Comparison of ENCODE assay signal across 9 cellular contexts in genomic region chr14:61439779-61440418, GRCh38.
A peak's percentile ranks its signal among the peaks of the same experiment; 100 is the strongest.
DNase-seq lines count a peak whose midpoint lies in the region; ATAC-seq and TF ChIP-seq lines count a peak whose summit lies in the region.
"Had no signal": no experiment of that assay in that cellular context is flagged by ENCODE, and none has a peak within 500 bp of the region (broad histone marks: within the 10 kb centered on the region; RNA-seq: fewer than 3 reads in every experiment).

No MANE protein-coding gene starts in this region.

- H2AFZ ChIP-seq in hepatocyte = peak overlapping the region; percentile 6

- no peaks in the 10 kb centered on the region for H4K20me1 ChIP-seq in hepatocyte (ENCODE audit: insufficient read depth, poor library complexity, severe bottlenecking)

- H3K27me3 ChIP-seq in hepatocyte = no peaks in the 10 kb centered on the region
- H3K27me3 ChIP-seq in thymus (ENCODE audit: control insufficient read depth, insufficient read depth) = no peaks in the 10 kb centered on the region

- no peaks in the 10 kb centered on the region for H3K79me2 ChIP-seq in hepatocyte

- H3K27ac ChIP-seq in hepatocyte (no peak overlapping the region), thymus (ENCODE audit: low read depth) (peak overlapping the region; percentile 54)

- intact Hi-C loops in mucosa of descending colon (cut with DNase I, micrococcal nuclease) = no loop called here

- H3K9me3 ChIP-seq in T-helper 17 cell (ENCODE audit: control insufficient read depth, low read length, poor library complexity, severe bottlenecking) = no peaks in the 10 kb centered on the region
- no peaks in the 10 kb centered on the region for H3K9me3 ChIP-seq in hepatocyte (ENCODE audit: low read depth)
- no peaks in the 10 kb centered on the region for H3K9me3 ChIP-seq in thymus (ENCODE audit: control insufficient read depth)
- no peaks in the 10 kb centered on the region for H3K9me3 ChIP-seq in mucosa of descending colon

- H3K36me3 ChIP-seq in hepatocyte (replicated peaks; ENCODE audit: insufficient read depth, low read depth) (no peaks in the 10 kb centered on the region), thymus (ENCODE audit: control insufficient read depth, insufficient read depth) (no peaks in the 10 kb centered on the region), mucosa of descending colon (ENCODE audit: low read depth) (no peaks in the 10 kb centered on the region)

- TF ChIP-seq CTCF in hepatocyte (IDR thresholded peaks at IDR 0.05; ENCODE audit: poor library complexity) (no peak), mucosa of descending colon (IDR thresholded peaks at IDR 0.05) (no peak), omental fat pad (IDR thresholded peaks at IDR 0.05) (no peak)

- WGBS in hepatocyte (ENCODE audit: low lambda C conversion rate, missing lambda C conversion rate) = 83% methylated on average over 4 of the region's 4 CpGs
- 84% methylated on average over 4 of the region's 4 CpGs for WGBS in thymus

- ATAC-seq in T-helper 17 cell = no peak
- ATAC-seq in mucosa of descending colon = no peak
- no peak for ATAC-seq in HG02884 (IDR thresholded peaks at IDR 0.05; ENCODE audit: unreplicated experiment)
- no peak for ATAC-seq in omental fat pad (ENCODE audit: low FRiP score)

- H3K4me1 Mint-ChIP-seq in activated naive CD4-positive, alpha-beta T cell treated with anti-CD3 and anti-CD28 coated beads, Interleukin-2, amount 50 U/mL, for 24 hours = peaks cover 95% of the 10 kb centered on the region
- peaks cover 61% of the 10 kb centered on the region for H3K4me1 Mint-ChIP-seq in T-helper 17 cell

- H3K27me3 Mint-ChIP-seq in activated naive CD4-positive, alpha-beta T cell treated with anti-CD3 and anti-CD28 coated beads, Interleukin-2, amount 50 U/mL, for 24 hours = no peaks in the 10 kb centered on the region
- no peaks in the 10 kb centered on the region for H3K27me3 Mint-ChIP-seq in T-helper 17 cell

- peak overlapping the region; percentile 96 for H3K27ac Mint-ChIP-seq in activated naive CD4-positive, alpha-beta T cell treated with anti-CD3 and anti-CD28 coated beads, Interleukin-2, amount 50 U/mL, for 24 hours
- H3K27ac Mint-ChIP-seq in T-helper 17 cell = peak overlapping the region; percentile 96

- no peak for DNase-seq in activated naive CD4-positive, alpha-beta T cell treated with Interleukin-2 at 50 U/mL for 16 hours
- DNase-seq in T-helper 17 cell = no peak
- DNase-seq in hepatocyte (ENCODE audit: low spot score) = no peak
- no peak for DNase-seq in mucosa of descending colon
- no peak for DNase-seq in omental fat pad (ENCODE audit: low spot score)
- DNase-seq: activated effector memory CD4-positive, alpha-beta T cell treated with Interleukin-2 at 50 U/mL for 16 hours had no signal

- peak overlapping the region; percentile 61 for H3K4me2 ChIP-seq in hepatocyte

- peak overlapping the region; percentile 88 for H3K4me3 Mint-ChIP-seq in activated naive CD4-positive, alpha-beta T cell treated with anti-CD3 and anti-CD28 coated beads, Interleukin-2, amount 50 U/mL, for 24 hours
- H3K4me3 Mint-ChIP-seq in T-helper 17 cell = peak overlapping the region; percentile 93

- H3K4me1 ChIP-seq in hepatocyte (ENCODE audit: insufficient read depth) (peaks cover 6% of the 10 kb centered on the region), thymus (ENCODE audit: control insufficient read depth, insufficient read depth, low read length) (peaks cover 29% of the 10 kb centered on the region), mucosa of descending colon (ENCODE audit: low read depth) (no peaks in the 10 kb centered on the region)

- no peaks in the 10 kb centered on the region for H3K9me2 ChIP-seq in hepatocyte (replicated peaks; ENCODE audit: insufficient read depth)

- H3K4me3 ChIP-seq in hepatocyte (no peak overlapping the region), thymus (ENCODE audit: low read length) (no peak overlapping the region), mucosa of descending colon (no peak overlapping the region)

- no peaks in the 10 kb centered on the region for H3K9me3 Mint-ChIP-seq in activated naive CD4-positive, alpha-beta T cell treated with anti-CD3 and anti-CD28 coated beads, Interleukin-2, amount 50 U/mL, for 24 hours

- H3K36me3 Mint-ChIP-seq in activated naive CD4-positive, alpha-beta T cell treated with anti-CD3 and anti-CD28 coated beads, Interleukin-2, amount 50 U/mL, for 24 hours = peaks cover 19% of the 10 kb centered on the region
- H3K36me3 Mint-ChIP-seq in T-helper 17 cell (ENCODE audit: low read depth) = peaks cover 3% of the 10 kb centered on the region
